In genomic region chr11:61059260-61059752, GRCh38 we compare ENCODE assay signal across 19 cellular contexts. TPM values are rescaled to one million over a fixed set of nuclear protein-coding genes. Genes with fewer than 3 reads are reported as not detected.
DNase-seq lines count a peak whose midpoint lies in the region; ATAC-seq and TF ChIP-seq lines count a peak whose summit lies in the region.
"Had no signal": no experiment of that assay in that cellular context is flagged by ENCODE, and none has a peak within 500 bp of the region (broad histone marks: within the 10 kb centered on the region; RNA-seq: fewer than 3 reads in every experiment).

No MANE protein-coding gene starts in this region.

- no peak for DNase-seq in activated CD4-positive, alpha-beta T cell treated with anti-CD3 and anti-CD28 coated beads, Interleukin-2, amount 10 ng/mL, durations not matched to agents 7 days and 5 days
- no peak for DNase-seq in activated CD4-positive, alpha-beta T cell treated with anti-CD3 and anti-CD28 coated beads for 4 hours
- no peak for DNase-seq in CD8-positive, alpha-beta memory T cell
- peak in 1 of 9 donors; percentile 9 for DNase-seq in naive thymus-derived CD4-positive, alpha-beta T cell
- DNase-seq in middle frontal gyrus (ENCODE audit: extremely low spot score, low spot score) (no peak), right atrium auricular region (ENCODE audit: low spot score) (no peak)
- DNase-seq: adrenal gland, foreskin melanocyte, Kasumi-1, NCI-H1092, NCI-H2029 treated with DMSO at 0.1 percent for 48 hours, NCI-H446 treated with DMSO at 0.1 percent for 48 hours had no signal

- no peaks in the 10 kb centered on the region for H3K9me3 ChIP-seq in CD8-positive, alpha-beta memory T cell (ENCODE audit: low read length)
- H3K9me3 ChIP-seq in naive thymus-derived CD4-positive, alpha-beta T cell (ENCODE audit: control insufficient read depth in 2 of 3, low read length in 3 of 3) = no peaks in the 10 kb centered on the region
- no peaks in the 10 kb centered on the region for H3K9me3 ChIP-seq in right atrium auricular region
- H3K9me3 ChIP-seq: A549, adrenal gland, BLaER1, breast epithelium had no signal

- H3K4me1 Mint-ChIP-seq in activated CD4-positive, alpha-beta T cell treated with anti-CD3 and anti-CD28 coated beads, Interleukin-2, amount 10 ng/mL, durations not matched to agents 7 days and 5 days = peaks cover 83% of the 10 kb centered on the region
- H3K4me1 Mint-ChIP-seq in CD8-positive, alpha-beta memory T cell = peaks cover 30 to 64% (median 55%) of the 10 kb centered on the region in 3 donors
- H3K4me1 Mint-ChIP-seq in activated T-helper 17 cell treated with anti-CD3 and anti-CD28 coated beads, Interleukin-2, amount 50 U/mL, for 72 hours = peaks cover 52% of the 10 kb centered on the region
- peaks cover 39 to 77% (median 68%) of the 10 kb centered on the region in 7 donors for H3K4me1 Mint-ChIP-seq in naive thymus-derived CD4-positive, alpha-beta T cell

- CTCF ChIA-PET in activated CD4-positive, alpha-beta T cell treated with anti-CD3 and anti-CD28 coated beads, Interleukin-2, amount 10 ng/mL, durations not matched to agents 7 days and 5 days (lab: Charles Lee) = interaction anchor here (1.0 to 1.1 kb wide), 3 partner anchors 20 to 69 kb away, joined by 3 to 6 read pairs (median 3); no protein-coding TSS in a partner anchor
- CTCF ChIA-PET in CD8-positive, alpha-beta memory T cell (lab: Charles Lee) = no interaction called here
- CTCF ChIA-PET in naive thymus-derived CD4-positive, alpha-beta T cell (lab: Charles Lee) = interaction anchor here (1.0 kb wide), 1 partner anchor 161 kb away, joined by 3 read pairs; no protein-coding TSS in a partner anchor

- H3K27me3 Mint-ChIP-seq in activated CD4-positive, alpha-beta T cell treated with anti-CD3 and anti-CD28 coated beads, Interleukin-2, amount 10 ng/mL, durations not matched to agents 7 days and 5 days = no peaks in the 10 kb centered on the region
- no peaks in the 10 kb centered on the region for H3K27me3 Mint-ChIP-seq in CD8-positive, alpha-beta memory T cell
- H3K27me3 Mint-ChIP-seq in activated T-helper 17 cell treated with anti-CD3 and anti-CD28 coated beads, Interleukin-2, amount 50 U/mL, for 72 hours = no peaks in the 10 kb centered on the region
- no peaks in the 10 kb centered on the region for H3K27me3 Mint-ChIP-seq in naive thymus-derived CD4-positive, alpha-beta T cell

- H3K4me1 ChIP-seq in CD8-positive, alpha-beta memory T cell (ENCODE audit: insufficient read depth, low read length) = peaks cover 39% of the 10 kb centered on the region
- H3K4me1 ChIP-seq in naive thymus-derived CD4-positive, alpha-beta T cell (ENCODE audit: control insufficient read depth in 2 of 2, insufficient read depth in 2 of 2, low read length in 2 of 2) = peaks cover 21 to 35% of the 10 kb centered on the region in 2 donors
- no peaks in the 10 kb centered on the region for H3K4me1 ChIP-seq in right atrium auricular region
- H3K4me1 ChIP-seq: adrenal gland, breast epithelium had no signal

- no peak for ATAC-seq in activated T-helper 17 cell treated with anti-CD3 and anti-CD28 coated beads, Interleukin-2, amount 50 U/mL, for 72 hours (replicated peaks)
- ATAC-seq in naive thymus-derived CD4-positive, alpha-beta T cell = no peak
- ATAC-seq in HG02938 (IDR thresholded peaks at IDR 0.05; ENCODE audit: unreplicated experiment) = no peak
- ATAC-seq: A549, Panc1 had no signal

- no peaks in the 10 kb centered on the region for H3K36me3 ChIP-seq in CD8-positive, alpha-beta memory T cell (ENCODE audit: insufficient read depth, low read length)
- no peaks in the 10 kb centered on the region for H3K36me3 ChIP-seq in naive thymus-derived CD4-positive, alpha-beta T cell (ENCODE audit: control insufficient read depth in 2 of 3, insufficient read depth in 3 of 3, low read length in 3 of 3)
- H3K36me3 ChIP-seq in right atrium auricular region = no peaks in the 10 kb centered on the region
- H3K36me3 ChIP-seq: adrenal gland, BLaER1, breast epithelium had no signal

- intact Hi-C loops in naive thymus-derived CD4-positive, alpha-beta T cell (cut with micrococcal nuclease) = no loop called here

- H3K4me3 Mint-ChIP-seq in activated CD4-positive, alpha-beta T cell treated with anti-CD3 and anti-CD28 coated beads, Interleukin-2, amount 10 ng/mL, durations not matched to agents 7 days and 5 days = no peak overlapping the region
- no peak overlapping the region for H3K4me3 Mint-ChIP-seq in CD8-positive, alpha-beta memory T cell
- peak overlapping the region; percentile 80 for H3K4me3 Mint-ChIP-seq in activated T-helper 17 cell treated with anti-CD3 and anti-CD28 coated beads, Interleukin-2, amount 50 U/mL, for 72 hours
- peak overlapping the region in 3 of 10 donors; percentile 23 to 75 (median 63) for H3K4me3 Mint-ChIP-seq in naive thymus-derived CD4-positive, alpha-beta T cell

- no peaks in the 10 kb centered on the region for H3K27me3 ChIP-seq in CD8-positive, alpha-beta memory T cell (ENCODE audit: insufficient read depth, low read length, poor library complexity, severe bottlenecking)
- H3K27me3 ChIP-seq in naive thymus-derived CD4-positive, alpha-beta T cell (ENCODE audit: control insufficient read depth in 2 of 2, insufficient read depth in 2 of 2, low read length in 2 of 2) = no peaks in the 10 kb centered on the region
- no peaks in the 10 kb centered on the region for H3K27me3 ChIP-seq in right atrium auricular region
- H3K27me3 ChIP-seq: adrenal gland, BLaER1, breast epithelium, hepatocyte had no signal

- no peak overlapping the region for H3K27ac ChIP-seq in CD8-positive, alpha-beta memory T cell (ENCODE audit: low read depth, low read length)
- H3K27ac ChIP-seq in naive thymus-derived CD4-positive, alpha-beta T cell (ENCODE audit: low read depth, low read length) = no peak overlapping the region
- no peak overlapping the region for H3K27ac ChIP-seq in right atrium auricular region
- H3K27ac ChIP-seq: A549, adrenal gland, BLaER1, breast epithelium, hepatocyte had no signal

- H3K9me3 Mint-ChIP-seq in activated CD4-positive, alpha-beta T cell treated with anti-CD3 and anti-CD28 coated beads, Interleukin-2, amount 10 ng/mL, durations not matched to agents 7 days and 5 days = no peaks in the 10 kb centered on the region
- no peaks in the 10 kb centered on the region for H3K9me3 Mint-ChIP-seq in CD8-positive, alpha-beta memory T cell
- H3K9me3 Mint-ChIP-seq in activated T-helper 17 cell treated with anti-CD3 and anti-CD28 coated beads, Interleukin-2, amount 50 U/mL, for 72 hours = no peaks in the 10 kb centered on the region
- H3K9me3 Mint-ChIP-seq in naive thymus-derived CD4-positive, alpha-beta T cell = no peaks in the 10 kb centered on the region

- peak overlapping the region; percentile 98 for H3K27ac Mint-ChIP-seq in activated CD4-positive, alpha-beta T cell treated with anti-CD3 and anti-CD28 coated beads, Interleukin-2, amount 10 ng/mL, durations not matched to agents 7 days and 5 days
- peak overlapping the region in 5 of 8 donors; percentile 7 to 91 (median 65) for H3K27ac Mint-ChIP-seq in CD8-positive, alpha-beta memory T cell
- peak overlapping the region; percentile 98 for H3K27ac Mint-ChIP-seq in activated T-helper 17 cell treated with anti-CD3 and anti-CD28 coated beads, Interleukin-2, amount 50 U/mL, for 72 hours
- H3K27ac Mint-ChIP-seq in naive thymus-derived CD4-positive, alpha-beta T cell = peak overlapping the region in 8 of 9 donors; percentile 31 to 97 (median 89)

- POLR2A ChIA-PET in activated CD4-positive, alpha-beta T cell treated with anti-CD3 and anti-CD28 coated beads, Interleukin-2, amount 10 ng/mL, durations not matched to agents 7 days and 5 days (lab: Charles Lee) = no interaction called here
- POLR2A ChIA-PET in CD8-positive, alpha-beta memory T cell (lab: Charles Lee) = interaction anchor here (0.8 kb wide), 1 partner anchor 17 kb away, joined by 3 read pairs; no protein-coding TSS in a partner anchor
- POLR2A ChIA-PET in naive thymus-derived CD4-positive, alpha-beta T cell (lab: Charles Lee) = interaction anchor here (0.7 to 8.9 kb wide), 8 partner anchors 11 to 106 kb away, joined by 3 to 233 read pairs (median 5); no protein-coding TSS in a partner anchor

- peaks cover 23% of the 10 kb centered on the region for H3K36me3 Mint-ChIP-seq in activated CD4-positive, alpha-beta T cell treated with anti-CD3 and anti-CD28 coated beads, Interleukin-2, amount 10 ng/mL, durations not matched to agents 7 days and 5 days (ENCODE audit: low read depth)
- no peaks in the 10 kb centered on the region for H3K36me3 Mint-ChIP-seq in CD8-positive, alpha-beta memory T cell
- peaks cover 100% of the 10 kb centered on the region for H3K36me3 Mint-ChIP-seq in activated T-helper 17 cell treated with anti-CD3 and anti-CD28 coated beads, Interleukin-2, amount 50 U/mL, for 72 hours (ENCODE audit: low read depth)
- H3K36me3 Mint-ChIP-seq in naive thymus-derived CD4-positive, alpha-beta T cell = peaks cover 0 to 35% (median 0%) of the 10 kb centered on the region in 5 donors

- TF ChIP-seq CTCF in right atrium auricular region (IDR thresholded peaks at IDR 0.05) = no peak

- H3K4me3 ChIP-seq in CD8-positive, alpha-beta memory T cell (ENCODE audit: low read length) = no peak overlapping the region
- H3K4me3 ChIP-seq in naive thymus-derived CD4-positive, alpha-beta T cell (ENCODE audit: low read length) = no peak overlapping the region
- no peak overlapping the region for H3K4me3 ChIP-seq in right atrium auricular region
- H3K4me3 ChIP-seq: A549, adrenal gland, BLaER1, breast epithelium, hepatocyte had no signal

RNA-seq across cellular contexts. Expression of gene CD5, which starts 43.0 kb away (rescaled TPM):
- 100 to 1,000 TPM; 379 to 405 TPM for total RNA-seq in activated CD4-positive, alpha-beta T cell treated with anti-CD3 and anti-CD28 coated beads, Interleukin-2, amount 10 ng/mL, durations not matched to agents 7 days and 5 days
- total RNA-seq in CD8-positive, alpha-beta memory T cell = 100 to 1,000 TPM; 169 to 175 TPM
- 156 TPM for polyA plus RNA-seq in CD8-positive, alpha-beta memory T cell
- 100 to 1,000 TPM; 231 to 476 TPM for total RNA-seq in activated T-helper 17 cell treated with anti-CD3 and anti-CD28 coated beads, Interleukin-2, amount 50 U/mL, for 72 hours
- 100 to 1,000 TPM; 180 to 399 (median 224) TPM for total RNA-seq in naive thymus-derived CD4-positive, alpha-beta T cell
- 100 to 1,000 TPM; 217 to 371 TPM for polyA plus RNA-seq in naive thymus-derived CD4-positive, alpha-beta T cell
- total RNA-seq in right atrium auricular region = 1 to 10 TPM in 1 of 2 donors, under 1 TPM in 1; 0.75 to 1.6 TPM
- total RNA-seq: hepatocyte had no signal
- polyA plus RNA-seq: A549 had no signal

Comparison
In these comparisons a context has a peak if more than half of its experiments do, and no peak if none do; other contexts are left out.
1. RNA of gene CD5, which starts 43.0 kb away (total RNA-seq): 231 to 476 TPM in activated T-helper 17 cell treated with anti-CD3 and anti-CD28 coated beads, Interleukin-2, amount 50 U/mL, for 72 hours, 379 to 405 TPM in activated CD4-positive, alpha-beta T cell treated with anti-CD3 and anti-CD28 coated beads, Interleukin-2, amount 10 ng/mL, durations not matched to agents 7 days and 5 days, 180 to 399 TPM in naive thymus-derived CD4-positive, alpha-beta T cell and 169 to 175 TPM in CD8-positive, alpha-beta memory T cell; 0.75 to 1.6 TPM in right atrium auricular region; every median in the first group is over 10 times any median in the second.
2. Peak in every context shown above with its lines, with median percentiles within 50 percentile points of each other: H3K27ac Mint-ChIP-seq.